Comparison of ENCODE assay signal across 15 cellular contexts in the genomic region with DNA sequence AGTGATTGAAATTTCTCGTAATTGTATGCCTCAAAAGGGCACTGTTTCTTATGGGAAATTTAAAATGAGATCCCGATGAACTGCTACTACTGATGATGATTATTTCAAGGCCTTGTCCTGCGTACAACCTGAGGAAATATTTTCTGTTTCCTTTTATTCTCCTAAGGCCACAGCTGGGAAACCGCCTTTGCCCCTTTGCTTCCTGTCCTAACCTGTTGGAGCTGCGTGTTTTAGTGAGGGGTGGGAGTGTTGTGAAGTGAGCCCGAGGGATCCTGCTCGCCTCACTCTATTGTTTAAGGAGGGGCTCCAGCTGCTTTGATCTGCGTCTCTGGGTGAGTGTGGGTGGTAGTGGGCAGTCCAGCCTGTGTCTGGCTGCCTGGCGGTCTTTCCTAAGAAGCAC. TPM values are rescaled to one million over a fixed set of nuclear protein-coding genes. Genes with fewer than 3 reads are reported as not detected.
"Had no signal": no experiment of that assay in that cellular context is flagged by ENCODE, and none has a peak within 500 bp of the region (broad histone marks: within the 10 kb centered on the region; RNA-seq: fewer than 3 reads in every experiment).

No MANE protein-coding gene starts in this region.

- H3K36me3 ChIP-seq: adrenal gland, gastroesophageal sphincter, upper lobe of right lung, WERI-Rb-1 had no signal

- H3K9me3 ChIP-seq: adrenal gland, gastroesophageal sphincter, upper lobe of right lung had no signal

- H3K4me1 ChIP-seq: adrenal gland, upper lobe of right lung had no signal

- FAIRE-seq: colon, small intestine had no signal

- DNase-seq: activated CD4-positive, alpha-beta memory T cell treated with anti-CD3 and anti-CD28 coated beads for 36 hours; activated CD4-positive, alpha-beta T cell treated with anti-CD3 and anti-CD28 coated beads for 36 hours; activated effector memory CD4-positive, alpha-beta T cell treated with anti-CD3 and anti-CD28 coated beads, Interleukin-2, amount 50 U/mL, for 16 hours; activated T-cell treated with anti-CD3 and anti-CD28 coated beads, Interleukin-2, amount 50 U/mL, for 4 hours; adrenal gland; naive thymus-derived CD8-positive, alpha-beta T cell; nucleus accumbens; small intestine; stimulated activated CD4-positive, alpha-beta T cell treated with anti-CD3 and anti-CD28 coated beads, Interleukin-4, amount 100 ng/mL, for 4 hours; stimulated activated naive CD8-positive, alpha-beta T cell treated with anti-CD3 and anti-CD28 coated beads, Interleukin-15, Interleukin-2, amounts not matched to agents 100 U/mL and 50 U/mL, for 24 hours; upper lobe of right lung; WERI-Rb-1 had no signal

- ATAC-seq: activated CD4-positive, alpha-beta T cell treated with anti-CD3 and anti-CD28 coated beads for 36 hours; activated T-cell treated with anti-CD3 and anti-CD28 coated beads, Interleukin-2, amount 50 U/mL, for 4 hours; gastroesophageal sphincter; left lobe of liver; naive thymus-derived CD8-positive, alpha-beta T cell; stimulated activated naive CD8-positive, alpha-beta T cell treated with anti-CD3 and anti-CD28 coated beads, Interleukin-15, Interleukin-2, amounts not matched to agents 100 U/mL and 50 U/mL, for 24 hours; upper lobe of right lung had no signal

- H3K27me3 ChIP-seq: adrenal gland, gastroesophageal sphincter, upper lobe of right lung had no signal

- H3K27ac ChIP-seq: adrenal gland, upper lobe of right lung, WERI-Rb-1 had no signal

- H3K4me3 ChIP-seq: adrenal gland, gastroesophageal sphincter, upper lobe of right lung had no signal

RNA-seq across cellular contexts. Expression of a gene that starts 14.4 kb away (rescaled TPM):
- total RNA-seq: activated CD4-positive, alpha-beta memory T cell treated with anti-CD3 and anti-CD28 coated beads for 36 hours; naive thymus-derived CD8-positive, alpha-beta T cell had no signal
- polyA plus RNA-seq: naive thymus-derived CD8-positive, alpha-beta T cell had no signal
